In the genomic region with DNA sequence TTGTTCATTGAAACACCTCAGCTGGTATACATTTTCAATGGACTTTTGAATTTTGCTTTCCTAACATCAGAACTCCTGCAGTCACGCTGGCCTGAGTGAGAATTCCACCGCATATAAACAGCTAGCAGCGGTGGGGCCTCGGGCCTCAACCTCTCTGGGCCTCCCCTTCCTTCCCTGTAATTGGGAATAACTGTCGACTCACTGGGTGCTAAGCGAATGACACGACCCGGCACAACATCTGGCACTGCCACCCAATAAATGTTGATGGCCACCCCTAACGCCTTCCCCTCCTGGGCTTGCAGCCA, we compare ENCODE assay signal across 8 cellular contexts. TPM values are rescaled to one million over a fixed set of nuclear protein-coding genes. Genes with fewer than 3 reads are reported as not detected.
A peak's percentile ranks its signal among the peaks of the same experiment; 100 is the strongest.
DNase-seq lines count a peak whose midpoint lies in the region; ATAC-seq and TF ChIP-seq lines count a peak whose summit lies in the region.

No MANE protein-coding gene starts in this region.

- H3K27ac ChIP-seq in CD4-positive, alpha-beta T cell (ENCODE audit: low read depth, low read length), result peak overlapping the region; percentile 67

- CTCF ChIA-PET in CD4-positive, alpha-beta T cell (lab: Charles Lee), result interaction anchor here (0.9 kb wide), 1 partner anchor 690 kb away, joined by 3 read pairs; no protein-coding TSS in a partner anchor

- no peaks in the 10 kb centered on the region for H3K4me1 ChIP-seq in NT2/D1 (ENCODE audit: insufficient read depth, insufficient read length)
- H3K4me1 ChIP-seq in endocrine pancreas (ENCODE audit: control insufficient read depth, insufficient read depth, low read length), result no peaks in the 10 kb centered on the region

- H3K4me1 Mint-ChIP-seq in CD4-positive, alpha-beta T cell (ENCODE audit: low read depth), result peaks cover 16% of the 10 kb centered on the region
- peaks cover 4% of the 10 kb centered on the region for H3K4me1 Mint-ChIP-seq in nephron

- no peaks in the 10 kb centered on the region for H3K27me3 Mint-ChIP-seq in CD4-positive, alpha-beta T cell
- H3K27me3 Mint-ChIP-seq in nephron (ENCODE audit: low read depth), result no peaks in the 10 kb centered on the region

- H3K9ac ChIP-seq in NT2/D1 (ENCODE audit: insufficient read length, low read depth) (peak overlapping the region; percentile 93), endocrine pancreas (ENCODE audit: control insufficient read depth, insufficient read depth, low read length) (peak overlapping the region; percentile 42)

- H3K36me3 ChIP-seq in NT2/D1 (ENCODE audit: insufficient read depth, insufficient read length, low read length) (peaks cover 35% of the 10 kb centered on the region), endocrine pancreas (ENCODE audit: control insufficient read depth, insufficient read depth, low read length) (no peaks in the 10 kb centered on the region)

- peak overlapping the region; percentile 76 for H3K4me3 ChIP-seq in NT2/D1 (ENCODE audit: insufficient read length, low read depth)
- H3K4me3 ChIP-seq in endocrine pancreas (ENCODE audit: control insufficient read depth, insufficient read depth, low read length), result peak overlapping the region; percentile 56

- peak overlapping the region; percentile 86 for H3K27ac Mint-ChIP-seq in CD4-positive, alpha-beta T cell
- peak overlapping the region; percentile 99 for H3K27ac Mint-ChIP-seq in nephron

- no peaks in the 10 kb centered on the region for H3K27me3 ChIP-seq in CD4-positive, alpha-beta T cell (ENCODE audit: control insufficient read depth, insufficient read depth, low read length)
- H3K27me3 ChIP-seq in NT2/D1 (ENCODE audit: insufficient read depth, insufficient read length) (no peaks in the 10 kb centered on the region), endocrine pancreas (ENCODE audit: control insufficient read depth, insufficient read depth, low read length) (no peaks in the 10 kb centered on the region)

- H3K36me3 Mint-ChIP-seq in CD4-positive, alpha-beta T cell (ENCODE audit: low read depth), result peaks cover 37% of the 10 kb centered on the region
- H3K36me3 Mint-ChIP-seq in nephron (ENCODE audit: low read depth), result peaks cover 26% of the 10 kb centered on the region

- intact Hi-C loops in CD4-positive, alpha-beta T cell (cut with DNase I, micrococcal nuclease), result loop anchor here in 1 of 2 experiments (2.0 to 5.0 kb wide), 2 partner anchors 456 to 569 kb away; no protein-coding TSS in a partner anchor

- no peak for TF ChIP-seq CTCF in CD4-positive, alpha-beta T cell (IDR thresholded peaks at IDR 0.05)
- TF ChIP-seq CTCF in nephron (IDR thresholded peaks at IDR 0.05; ENCODE audit: unreplicated experiment in 3 of 3), result no peak

- POLR2A ChIA-PET in CD4-positive, alpha-beta T cell (lab: Charles Lee), result interaction anchor here (1.8 kb wide), 1 partner anchor 11 kb away, joined by 5 read pairs; no protein-coding TSS in a partner anchor

- no peaks in the 10 kb centered on the region for H3K9me3 Mint-ChIP-seq in CD4-positive, alpha-beta T cell
- no peaks in the 10 kb centered on the region for H3K9me3 Mint-ChIP-seq in nephron

- H3K9me3 ChIP-seq in CD4-positive, alpha-beta T cell (ENCODE audit: control insufficient read depth, low read length), result no peaks in the 10 kb centered on the region
- H3K9me3 ChIP-seq in NT2/D1 (ENCODE audit: insufficient read depth, low read length) (no peaks in the 10 kb centered on the region), endocrine pancreas (ENCODE audit: control insufficient read depth, low read length) (no peaks in the 10 kb centered on the region)

- no peak for ATAC-seq in CD4-positive, alpha-beta T cell (ENCODE audit: poor library complexity)
- ATAC-seq in GM21825 (IDR thresholded peaks at IDR 0.05; ENCODE audit: unreplicated experiment), result no peak
- ATAC-seq in HG02981 (IDR thresholded peaks at IDR 0.05; ENCODE audit: unreplicated experiment), result no peak

- peak overlapping the region; percentile 94 for H3K4me3 Mint-ChIP-seq in CD4-positive, alpha-beta T cell
- H3K4me3 Mint-ChIP-seq in nephron, result peak overlapping the region; percentile 96 to 99 (median 99)

- DNase-seq in CD4-positive, alpha-beta T cell, result no peak
- DNase-seq in NT2/D1 (ENCODE audit: low read depth, low spot score), result no peak
- no peak for DNase-seq in NOMO-1 treated with dmso at 0.1 percent for 144 hours (lab: John Stamatoyannopoulos, UW; ENCODE audit: unreplicated experiment)
- DNase-seq in middle frontal gyrus (ENCODE audit: extremely low spot score, low spot score), result no peak

RNA-seq across cellular contexts. Expression of a gene that starts 0.7 kb away (rescaled TPM):
- 10 to 100 TPM; 16.6 to 17.5 TPM for total RNA-seq in CD4-positive, alpha-beta T cell

RNA-seq across cellular contexts. Expression of a gene that starts 19.5 kb away (rescaled TPM):
- total RNA-seq in CD4-positive, alpha-beta T cell, result 10 to 100 TPM; 40.1 to 40.3 TPM
